14 cellular contexts compared by ENCODE assay signal in genomic region chr2:144801766-144802165, GRCh38.
DNase-seq lines count a peak whose midpoint lies in the region; ATAC-seq and TF ChIP-seq lines count a peak whose summit lies in the region.
"Had no signal": no experiment of that assay in that cellular context is flagged by ENCODE, and none has a peak within 500 bp of the region (broad histone marks: within the 10 kb centered on the region; RNA-seq: fewer than 3 reads in every experiment).

No MANE protein-coding gene starts in this region.

- no peak for TF ChIP-seq POLR2A in HCT116 (IDR thresholded peaks at IDR 0.05; ENCODE audit: borderline replicate concordance, extremely low read depth, insufficient read depth, insufficient read length)
- no peak for TF ChIP-seq POLR2A in stomach (IDR thresholded peaks at IDR 0.05)

- TF ChIP-seq CTCF in HCT116 (IDR thresholded peaks at IDR 0.05 in 2 of 3, conservative IDR thresholded peaks at IDR 0.05 in 1 of 3; ENCODE audit: borderline replicate concordance in 1 of 3, insufficient read depth in 1 of 3, low read depth in 2 of 3, low read length in 2 of 3) (no peak), foreskin keratinocyte (conservative IDR thresholded peaks at IDR 0.05) (no peak), smooth muscle cell (IDR thresholded peaks at IDR 0.05; ENCODE audit: borderline replicate concordance, insufficient read depth, poor library complexity, severe bottlenecking) (no peak), stomach (IDR thresholded peaks at IDR 0.05) (no peak)

- no peak overlapping the region for H3K9ac ChIP-seq in HCT116 (ENCODE audit: low read length)
- no peak overlapping the region for H3K9ac ChIP-seq in smooth muscle cell (ENCODE audit: low read depth)

- no peak for DNase-seq in HCT116 (ENCODE audit: low read depth, low spot score)
- peak; percentile 54 for DNase-seq in amniotic epithelial cell (ENCODE audit: low read depth)
- peak; percentile 25 to 59 for DNase-seq in foreskin keratinocyte
- no peak for DNase-seq in smooth muscle cell (lab: John Stamatoyannopoulos, UW; ENCODE audit: unreplicated experiment)
- DNase-seq in NCI-H187 treated with DMSO at 0.1 percent for 48 hours (lab: John Stamatoyannopoulos, UW) = no peak
- no peak for DNase-seq in stomach
- no peak for DNase-seq in sciatic nerve (ENCODE audit: low spot score)
- no peak for DNase-seq in NCI-H2029 treated with DMSO at 0.1 percent for 48 hours (lab: John Stamatoyannopoulos, UW)
- DNase-seq: activated CD4-positive, CD25-positive, alpha-beta regulatory T cell; DMS 273 treated with DMSO at 0.1 percent for 48 hours; NCI-H2107; RPMI8226; stimulated activated CD4-positive, alpha-beta T cell treated with anti-CD3 and anti-CD28 coated beads, Interleukin-4, amount 100 ng/mL, for 1 hour had no signal

- no peaks in the 10 kb centered on the region for H3K9me3 ChIP-seq in HCT116 (ENCODE audit: control insufficient read depth in 1 of 2, insufficient read depth in 1 of 2, low read depth in 1 of 2, low read length in 2 of 2)
- no peaks in the 10 kb centered on the region for H3K9me3 ChIP-seq in smooth muscle cell (replicated peaks; ENCODE audit: low read depth)
- no peaks in the 10 kb centered on the region for H3K9me3 ChIP-seq in stomach
- H3K9me3 ChIP-seq: suprapubic skin had no signal

- no TSS peak for BruUV-seq in HCT116 (replicated peaks; lab: Mats Ljungman, UMichigan)

- no peak for TF ChIP-seq EP300 in stomach (IDR thresholded peaks at IDR 0.05)

- H3K36me3 ChIP-seq in HCT116 (ENCODE audit: control insufficient read depth in 1 of 2, insufficient read depth in 2 of 2, low read length in 2 of 2) = no peaks in the 10 kb centered on the region
- H3K36me3 ChIP-seq in smooth muscle cell (ENCODE audit: low read depth) = no peaks in the 10 kb centered on the region
- H3K36me3 ChIP-seq in stomach = no peaks in the 10 kb centered on the region
- H3K36me3 ChIP-seq: suprapubic skin had no signal

- H2AFZ ChIP-seq in HCT116 (ENCODE audit: low read depth, low read length, poor library complexity, severe bottlenecking) (peak overlapping the region; percentile 65), smooth muscle cell (ENCODE audit: low read depth) (peak overlapping the region; percentile 21)

- H3K4me2 ChIP-seq in HCT116 (ENCODE audit: low read length) = no peak overlapping the region
- H3K4me2 ChIP-seq in smooth muscle cell = peak overlapping the region; percentile 19

- 24% methylated on average over 2 of the region's 2 CpGs for WGBS in smooth muscle cell (ENCODE audit: low lambda C conversion rate)
- 64 to 76% (median 73%) methylated on average over 2 of the region's 2 CpGs for WGBS in stomach, 5 donors

- RAD21 ChIA-PET in HCT116 (lab: Charles Lee; ENCODE audit: low non-redundant PET in 1 of 2, low total read pairs in 2 of 2, uncharacterized antibody in 2 of 2, unreplicated experiment in 2 of 2) = no interaction called here

- POLR2A ChIA-PET in HCT116 (lab: Charles Lee) = no interaction called here

- H4K20me1 ChIP-seq in HCT116 (ENCODE audit: insufficient read depth) (no peaks in the 10 kb centered on the region), smooth muscle cell (ENCODE audit: low read depth) (no peaks in the 10 kb centered on the region)

- TF ChIP-seq RAD21 in HCT116 (IDR thresholded peaks at IDR 0.05; ENCODE audit: low read depth) = no peak

- H3K9me2 ChIP-seq in HCT116 (ENCODE audit: insufficient read depth) = no peaks in the 10 kb centered on the region

- H3K79me2 ChIP-seq in HCT116 (ENCODE audit: insufficient read depth, low read length) (no peaks in the 10 kb centered on the region), smooth muscle cell (ENCODE audit: low read depth) (no peaks in the 10 kb centered on the region)

- ATAC-seq in HCT116 (peak; percentile 36; the same call in 1 of the 2 replicates), foreskin keratinocyte (peak; percentile 79), sciatic nerve (no peak)

- CTCF ChIA-PET in HCT116 (lab: Charles Lee) = no interaction called here

- peaks cover 0 to 8% of the 10 kb centered on the region in 2 experiments; a peak in 1 of 4 replicates for H3K4me1 ChIP-seq in HCT116 (ENCODE audit: control insufficient read depth in 1 of 2, insufficient read depth in 2 of 2, low read length in 2 of 2)
- no peaks in the 10 kb centered on the region for H3K4me1 ChIP-seq in foreskin keratinocyte
- peaks cover 15% of the 10 kb centered on the region for H3K4me1 ChIP-seq in smooth muscle cell (ENCODE audit: low read depth)
- no peaks in the 10 kb centered on the region for H3K4me1 ChIP-seq in stomach
- H3K4me1 ChIP-seq: suprapubic skin had no signal

- H3F3A ChIP-seq in smooth muscle cell (ENCODE audit: low read depth) = peaks cover 8% of the 10 kb centered on the region

- H3K27me3 ChIP-seq in HCT116 (ENCODE audit: insufficient read depth, low read length) (no peaks in the 10 kb centered on the region), foreskin keratinocyte (no peaks in the 10 kb centered on the region), smooth muscle cell (ENCODE audit: low read depth) (no peaks in the 10 kb centered on the region), stomach (no peaks in the 10 kb centered on the region)
- H3K27me3 ChIP-seq: suprapubic skin had no signal

- no peak overlapping the region for H3K4me3 ChIP-seq in HCT116 (replicated peaks in 1 of 2; ENCODE audit: low read depth in 1 of 2, low read length in 2 of 2)
- no peak overlapping the region for H3K4me3 ChIP-seq in smooth muscle cell
- H3K4me3 ChIP-seq in stomach = no peak overlapping the region
- H3K4me3 ChIP-seq: suprapubic skin had no signal

- H3K27ac ChIP-seq in HCT116 (ENCODE audit: low read depth, low read length) (no peak overlapping the region), foreskin keratinocyte (no peak overlapping the region), smooth muscle cell (ENCODE audit: low read depth) (peak overlapping the region; percentile 64), stomach (no peak overlapping the region)
- H3K27ac ChIP-seq: suprapubic skin had no signal

- intact Hi-C loops in HCT116 (cut with micrococcal nuclease) (no loop called here), stomach (cut with DNase I; ENCODE audit: low total_unique reads) (no loop called here), sciatic nerve (cut with DNase I) (no loop called here)

TF ChIP-seq in HCT116, 20 proteins besides CTCF, POLR2A, EP300 and RAD21:
- TF ChIP-seq MAX (IDR thresholded peaks at IDR 0.05) (no peak), ELF1 (IDR thresholded peaks at IDR 0.05; ENCODE audit: borderline replicate concordance, low read depth) (no peak), SIN3A (IDR thresholded peaks at IDR 0.05; ENCODE audit: low read depth) (no peak), ZNF274 (IDR thresholded peaks at IDR 0.05; ENCODE audit: low read depth, low read length) (no peak), YY1 (IDR thresholded peaks at IDR 0.05; ENCODE audit: extremely low read depth, insufficient replicate concordance, low read depth, low read length) (no peak), ZBTB33 (IDR thresholded peaks at IDR 0.05; ENCODE audit: extremely low read depth, insufficient replicate concordance, low read length) (no peak), FOSL1 (IDR thresholded peaks at IDR 0.05; ENCODE audit: low read depth) (no peak), JUND (IDR thresholded peaks at IDR 0.05) (no peak), SRF (IDR thresholded peaks at IDR 0.05; ENCODE audit: low read depth) (no peak), REST (IDR thresholded peaks at IDR 0.05; ENCODE audit: low read depth) (no peak), ZFX (IDR thresholded peaks at IDR 0.05) (no peak), EZH2 (IDR thresholded peaks at IDR 0.05) (no peak), TCF7L2 (IDR thresholded peaks at IDR 0.05; ENCODE audit: borderline replicate concordance, extremely low read depth, insufficient read depth, insufficient read length) (no peak)

Comparison
In these comparisons a context has a peak if more than half of its experiments do, and no peak if none do; other contexts are left out.
1. DNase-seq: peak in amniotic epithelial cell (single experiment) and foreskin keratinocyte (2 of 2); none in HCT116 (single experiment), smooth muscle cell (single experiment), NCI-H187 treated with DMSO at 0.1 percent for 48 hours (single experiment), stomach (single experiment), sciatic nerve (single experiment) and NCI-H2029 treated with DMSO at 0.1 percent for 48 hours (single experiment).